Comparison of ENCODE assay signal across 23 cellular contexts in the genomic region with DNA sequence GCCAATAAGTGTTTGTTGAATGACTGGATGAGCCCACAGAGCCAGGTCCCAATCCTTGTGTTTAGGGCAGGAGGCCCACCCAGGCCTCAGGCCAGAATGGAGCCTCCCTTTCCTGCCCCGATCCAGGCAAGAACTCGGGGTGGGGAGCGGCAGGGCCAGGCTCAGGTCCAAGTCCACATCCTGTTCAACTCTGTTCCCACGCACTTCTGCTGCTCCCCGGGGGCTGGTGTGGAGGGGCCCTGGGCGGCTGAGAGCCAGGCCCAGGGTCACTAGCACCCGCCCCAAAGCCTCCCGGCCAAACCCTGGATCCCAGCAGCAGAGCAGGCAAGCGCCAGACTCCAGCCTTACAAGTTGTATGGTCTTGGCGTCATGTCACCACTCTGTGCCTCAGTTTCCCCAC. TPM values are rescaled to one million over a fixed set of nuclear protein-coding genes. Genes with fewer than 3 reads are reported as not detected.
DNase-seq lines count a peak whose midpoint lies in the region; ATAC-seq, FAIRE-seq and TF ChIP-seq lines count a peak whose summit lies in the region.
"Had no signal": no experiment of that assay in that cellular context is flagged by ENCODE, and none has a peak within 500 bp of the region (broad histone marks: within the 10 kb centered on the region; RNA-seq: fewer than 3 reads in every experiment).

No MANE protein-coding gene starts in this region.

- H2BK12ac ChIP-seq in neuronal stem cell (ENCODE audit: low read length): no peak overlapping the region

- no peak for TF ChIP-seq CTCF in heart left ventricle (IDR thresholded peaks at IDR 0.05)
- TF ChIP-seq CTCF in thyroid gland (IDR thresholded peaks at IDR 0.05): no peak

- intact Hi-C loops in heart left ventricle (cut with DNase I): no loop called here
- intact Hi-C loops in thyroid gland (cut with DNase I): no loop called here

- H3K4me1 ChIP-seq in heart left ventricle (peaks cover 4 to 60% (median 33%) of the 10 kb centered on the region in 12 donors), neuronal stem cell (ENCODE audit: control insufficient read depth in 2 of 2, insufficient read depth in 1 of 2, low read depth in 1 of 2, low read length in 2 of 2) (peaks cover 0 to 4% of the 10 kb centered on the region in 2 donors), thyroid gland (peaks cover 0 to 21% of the 10 kb centered on the region in 2 donors)

- no peak overlapping the region for H3K18ac ChIP-seq in neuronal stem cell (ENCODE audit: low read length)

- no peak for FAIRE-seq in urothelium cell line (lab: Jason Lieb, UNC)

- H3K4me3 ChIP-seq in heart left ventricle (no peak overlapping the region), neuronal stem cell (ENCODE audit: low read length in 2 of 2) (no peak overlapping the region), thyroid gland (replicated peaks in 1 of 3) (no peak overlapping the region)

- 30 to 67% (median 49%) methylated on average over 8 to 10 of the region's 10 CpGs for WGBS in heart left ventricle, 4 donors
- WGBS in neuronal stem cell (ENCODE audit: extremely low coverage in 2 of 2, insufficient read length in 2 of 2, insufficient replicate concordance in 1 of 2), 2 donors: no CpG with 5 or more reads among the region's 10 CpGs
- 64 to 68% methylated on average over 4 to 9 of the region's 10 CpGs for WGBS in thyroid gland, 2 donors

- H2BK5ac ChIP-seq in neuronal stem cell (ENCODE audit: low read length): no peak overlapping the region

- no peak overlapping the region for H4K91ac ChIP-seq in neuronal stem cell (ENCODE audit: low read depth, low read length, poor library complexity)

- no peak overlapping the region for H3K14ac ChIP-seq in neuronal stem cell (ENCODE audit: low read length)

- H3K36me3 ChIP-seq in heart left ventricle (peaks cover 0 to 89% (median 56%) of the 10 kb centered on the region in 9 donors), neuronal stem cell (replicated peaks in 1 of 2; ENCODE audit: control insufficient read depth in 2 of 2, insufficient read depth in 2 of 2, low read length in 2 of 2) (peaks cover 10 to 86% of the 10 kb centered on the region in 2 donors), thyroid gland (peaks cover 42% of the 10 kb centered on the region in 2 donors)

- no peak overlapping the region for H4K8ac ChIP-seq in neuronal stem cell (ENCODE audit: low read depth, low read length)

- no peaks in the 10 kb centered on the region for H3K79me1 ChIP-seq in neuronal stem cell (ENCODE audit: low read depth, low read length)

- peak overlapping the region; percentile 4 for H3K27ac ChIP-seq in cingulate gyrus (ENCODE audit: low read depth, low read length)
- H3K27ac ChIP-seq in heart left ventricle: peak overlapping the region; percentile 65 to 95 (median 84)
- no peak overlapping the region for H3K27ac ChIP-seq in neuronal stem cell (replicated peaks; ENCODE audit: low read length)
- H3K27ac ChIP-seq in thyroid gland: peak overlapping the region; percentile 45 to 75 (median 62)
- H3K27ac ChIP-seq: brain microvascular endothelial cell had no signal

- no peaks in the 10 kb centered on the region for H3K27me3 ChIP-seq in heart left ventricle
- peaks cover 0 to 1% (median 0%) of the 10 kb centered on the region in 3 experiments for H3K27me3 ChIP-seq in neuronal stem cell (ENCODE audit: control insufficient read depth in 3 of 3, insufficient read depth in 3 of 3, low read depth in 1 of 3, low read length in 3 of 3)
- no peaks in the 10 kb centered on the region for H3K27me3 ChIP-seq in thyroid gland
- H3K27me3 ChIP-seq: brain microvascular endothelial cell had no signal

- no peak overlapping the region for H2BK15ac ChIP-seq in neuronal stem cell (ENCODE audit: low read length)

- no peak overlapping the region for H2AK5ac ChIP-seq in neuronal stem cell (ENCODE audit: low read depth, low read length)

- DNase-seq in heart left ventricle (peak; percentile 93 to 95 (median 94)), neuronal stem cell (ENCODE audit: low spot score) (no peak), thyroid gland (peak; percentile 44 to 51), AG08395 (ENCODE audit: low spot score) (no peak), urothelium cell line (ENCODE audit: low spot score) (no peak), Ammon's horn (ENCODE audit: low spot score) (no peak), SW480 (ENCODE audit: low spot score) (no peak)
- DNase-seq: activated CD4-positive, alpha-beta memory T cell treated with anti-CD3 and anti-CD28 coated beads, Interleukin-2, amount 10 ng/mL, durations not matched to agents 7 days and 5 days; activated naive CD8-positive, alpha-beta T cell treated with anti-CD3 and anti-CD28 coated beads for 36 hours; activated T-cell treated with anti-CD3 and anti-CD28 coated beads, Interleukin-2, amount 50 U/mL, for 24 hours; brain microvascular endothelial cell; DMS79; Kasumi-1; left colon; NCI-H1105 treated with DMSO at 0.1 percent for 48 hours; SIG-M5 had no signal

- H2AFZ ChIP-seq in neuronal stem cell (ENCODE audit: low read length): no peak overlapping the region

- H3K9me3 ChIP-seq in heart left ventricle (no peaks in the 10 kb centered on the region), neuronal stem cell (replicated peaks in 1 of 2; ENCODE audit: control insufficient read depth in 2 of 2, insufficient read depth in 1 of 2, low read depth in 1 of 2, low read length in 2 of 2) (no peaks in the 10 kb centered on the region), thyroid gland (no peaks in the 10 kb centered on the region)

- H3K4ac ChIP-seq in neuronal stem cell (ENCODE audit: low read length): no peak overlapping the region

- ATAC-seq in heart left ventricle: peak; percentile 78 to 89 (median 82)
- ATAC-seq: left colon, WTC11 had no signal

- no peak for TF ChIP-seq POLR2A in heart left ventricle (IDR thresholded peaks at IDR 0.05)
- no peak for TF ChIP-seq POLR2A in thyroid gland (IDR thresholded peaks at IDR 0.05)

- H3K4me2 ChIP-seq in neuronal stem cell (ENCODE audit: insufficient read depth, low read length, poor library complexity, severe bottlenecking): peak overlapping the region; percentile 11

- no peak overlapping the region for H3K9ac ChIP-seq in neuronal stem cell (ENCODE audit: low read depth, low read length, poor library complexity)

- H3K23ac ChIP-seq in neuronal stem cell (ENCODE audit: low read depth, low read length, poor library complexity): no peak overlapping the region

- no peak overlapping the region for H2BK120ac ChIP-seq in neuronal stem cell (ENCODE audit: low read depth, low read length)

RNA-seq across cellular contexts. Expression of a gene that starts 8.0 kb away (rescaled TPM):
- total RNA-seq in heart left ventricle (1 to 10 TPM in 1 of 9 donors, not detected in 8; 6.3 TPM), thyroid gland (1 to 10 TPM in 1 of 4 donors, not detected in 3; 3.4 TPM)
- polyA plus RNA-seq in heart left ventricle: 10 to 100 TPM in 1 of 2 donors, under 1 TPM in 1; 0.61 to 10.2 TPM
- polyA plus RNA-seq in neuronal stem cell (2013, experiment 1 of 2): 0.43 TPM
- polyA plus RNA-seq in neuronal stem cell (2013, experiment 2 of 2): not detected
- total RNA-seq: activated CD4-positive, alpha-beta memory T cell treated with anti-CD3 and anti-CD28 coated beads, Interleukin-2, amount 10 ng/mL, durations not matched to agents 7 days and 5 days; activated naive CD8-positive, alpha-beta T cell treated with anti-CD3 and anti-CD28 coated beads for 36 hours; HT-29; left colon; myocyte; T-helper 2 cell treated with Interferon-gamma antibody and Interleukin-4, amounts not matched to agents 100 ng/mL and 5 ng/mL, for 36 hours; ureter; WTC11 had no signal

RNA-seq across cellular contexts. Expression of a gene that starts 14.9 kb away (rescaled TPM):
- total RNA-seq in heart left ventricle: 10 to 100 TPM; 21.6 to 57.8 (median 39.5) TPM
- 10 to 100 TPM; 25.6 to 36.0 TPM for polyA plus RNA-seq in heart left ventricle
- 17.4 TPM for polyA plus RNA-seq in neuronal stem cell (2013, experiment 1 of 2)
- polyA plus RNA-seq in neuronal stem cell (2013, experiment 2 of 2): 16.5 TPM
- 100 to 1,000 TPM in 1 of 4 donors, 10 to 100 TPM in 3; 41.4 to 156 (median 58.1) TPM for total RNA-seq in thyroid gland

RNA-seq across cellular contexts. Expression of a gene that starts 48.6 kb away (rescaled TPM):
- total RNA-seq in heart left ventricle (not detected), thyroid gland (under 1 TPM in 1 of 4 donors, not detected in 3; 0.54 TPM)
- not detected for polyA plus RNA-seq in heart left ventricle
- not detected for polyA plus RNA-seq in neuronal stem cell (2013, experiment 1 of 2)
- polyA plus RNA-seq in neuronal stem cell (2013, experiment 2 of 2): not detected
- total RNA-seq: activated CD4-positive, alpha-beta memory T cell treated with anti-CD3 and anti-CD28 coated beads, Interleukin-2, amount 10 ng/mL, durations not matched to agents 7 days and 5 days; activated naive CD8-positive, alpha-beta T cell treated with anti-CD3 and anti-CD28 coated beads for 36 hours; HT-29; left colon; myocyte; T-helper 2 cell treated with Interferon-gamma antibody and Interleukin-4, amounts not matched to agents 100 ng/mL and 5 ng/mL, for 36 hours; ureter; WTC11 had no signal
- polyA plus RNA-seq: esophagus had no signal

RNA-seq across cellular contexts. Expression of a gene that starts 50.0 kb away (rescaled TPM):
- 1,000 to 10,000 TPM in 1 of 9 donors, 100 to 1,000 TPM in 8; 232 to 1,831 (median 296) TPM for total RNA-seq in heart left ventricle
- 100 to 1,000 TPM; 275 to 281 TPM for polyA plus RNA-seq in heart left ventricle
- 19.8 TPM for polyA plus RNA-seq in neuronal stem cell (2013, experiment 1 of 2)
- 19.2 TPM for polyA plus RNA-seq in neuronal stem cell (2013, experiment 2 of 2)
- 100 to 1,000 TPM; 177 to 241 (median 222) TPM for total RNA-seq in thyroid gland

Comparison
In these comparisons a context has a peak if more than half of its experiments do, and no peak if none do; other contexts are left out.
1. DNase-seq: peak in heart left ventricle (5 of 5) and thyroid gland (2 of 2); none in neuronal stem cell (single experiment), AG08395 (single experiment), urothelium cell line (single experiment), Ammon's horn (single experiment) and SW480 (single experiment).